In the genomic region with DNA sequence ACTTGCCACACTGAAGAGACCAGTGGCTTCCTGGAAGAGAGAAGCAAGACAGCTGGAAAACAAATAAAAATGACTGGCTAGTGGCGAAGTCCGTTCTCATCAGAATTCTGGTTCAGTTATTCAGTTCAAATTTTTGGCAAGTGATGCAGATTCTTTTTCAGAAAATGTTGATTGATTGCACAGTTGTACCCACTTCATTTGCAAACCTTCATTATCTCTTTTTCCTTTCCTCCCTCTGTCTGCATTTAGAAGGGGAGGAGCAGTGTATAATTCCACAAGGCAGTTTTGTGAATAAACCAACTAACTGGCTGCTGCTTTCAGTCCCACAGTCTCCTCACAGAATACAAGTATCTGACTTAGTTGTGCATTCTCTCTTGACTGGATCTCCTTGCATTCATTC, we compare ENCODE assay signal across 30 cellular contexts.
"Had no signal": no experiment of that assay in that cellular context is flagged by ENCODE, and none has a peak within 500 bp of the region (broad histone marks: within the 10 kb centered on the region; RNA-seq: fewer than 3 reads in every experiment).

No MANE protein-coding gene starts in this region.

- H3K4me3 ChIP-seq: adrenal gland, ascending aorta, cardiac muscle cell had no signal

- H3K27ac ChIP-seq: adrenal gland, ascending aorta, cardiac muscle cell, VCaP had no signal

- H3K36me3 ChIP-seq: adrenal gland, ascending aorta, cardiac muscle cell had no signal

- H3K27me3 ChIP-seq: adrenal gland, ascending aorta, cardiac muscle cell had no signal

- H3K9me3 ChIP-seq: adrenal gland, ascending aorta had no signal

- H3K4me1 ChIP-seq: adrenal gland, ascending aorta had no signal

- DNase-seq: activated B cell treated with CpG ODN at 0.5 μM for 24 hours; activated CD4-positive, alpha-beta memory T cell treated with anti-CD3 and anti-CD28 coated beads for 36 hours; activated CD4-positive, alpha-beta T cell treated with anti-CD3 and anti-CD28 coated beads for 4 hours; activated CD4-positive, alpha-beta T cell treated with anti-CD3 and anti-CD28 coated beads, Interleukin-2, amount 10 ng/mL, durations not matched to agents 24 days and 14 days; activated CD4-positive, alpha-beta T cell treated with anti-CD3 and anti-CD28 coated beads, Interleukin-2, amount 50 U/mL, for 1 hour; activated CD4-positive, alpha-beta T cell treated with anti-CD3 and anti-CD28 coated beads, Interleukin-2, amount 50 U/mL, for 4 hours; activated CD4-positive, CD25-positive, alpha-beta regulatory T cell treated with anti-CD3 and anti-CD28 coated beads, Interleukin-2, amount 50 U/mL, for 72 hours; activated CD8-positive, alpha-beta memory T cell treated with anti-CD3 and anti-CD28 coated beads, Interleukin-2, amount 50 U/mL, for 4 hours; activated CD8-positive, alpha-beta T cell treated with anti-CD3 and anti-CD28 coated beads for 36 hours; activated effector memory CD4-positive, alpha-beta T cell treated with anti-CD3 and anti-CD28 coated beads, Interleukin-2, amount 50 U/mL, for 16 hours; activated gamma-delta T cell treated with Interleukin-2 at 50 U/mL for 16 hours; activated naive CD4-positive, alpha-beta T cell; activated naive CD4-positive, alpha-beta T cell treated with anti-CD3 and anti-CD28 coated beads for 36 hours; activated naive CD4-positive, alpha-beta T cell treated with anti-CD3 and anti-CD28 coated beads, Interleukin-2, amount 50 U/mL, for 16 hours; activated naive CD8-positive, alpha-beta T cell treated with anti-CD3 and anti-CD28 coated beads for 36 hours; activated T-cell treated with anti-CD3 and anti-CD28 coated beads for 4 hours; activated T-cell treated with anti-CD3 and anti-CD28 coated beads, Interleukin-2, amount 50 U/mL, for 1 hour; activated T-cell treated with anti-CD3 and anti-CD28 coated beads, Interleukin-2, amount 50 U/mL, for 4 hours; activated T-cell treated with anti-CD3 and anti-CD28 coated beads, Interleukin-2, amount 50 U/mL, for 72 hours; adrenal gland; amygdala; anterior cingulate cortex; caudate nucleus; cerebellar nuclear complex; T-helper 1 cell; T-helper 2 cell; T-helper 9 cell had no signal
